28 cellular contexts compared by ENCODE assay signal in genomic region chr5:84181093-84181492, GRCh38.
A peak's percentile ranks its signal among the peaks of the same experiment; 100 is the strongest.
DNase-seq lines count a peak whose midpoint lies in the region; ATAC-seq and TF ChIP-seq lines count a peak whose summit lies in the region.
"Had no signal": no experiment of that assay in that cellular context is flagged by ENCODE, and none has a peak within 500 bp of the region (broad histone marks: within the 10 kb centered on the region; RNA-seq: fewer than 3 reads in every experiment).

No MANE protein-coding gene starts in this region.

- H3K4me3 ChIP-seq in NB4 (ENCODE audit: low read depth, low read length) (no peak overlapping the region), cardiac fibroblast (replicated peaks in 1 of 2; ENCODE audit: low read depth in 2 of 2, low read length in 2 of 2) (no peak overlapping the region)
- H3K4me3 ChIP-seq: spleen, transverse colon had no signal

- peak overlapping the region; percentile 10 for H3K27ac Mint-ChIP-seq in osteocyte (ENCODE audit: unreplicated experiment)
- H3K27ac Mint-ChIP-seq: activated CD4-positive, alpha-beta T cell treated with anti-CD3 and anti-CD28 coated beads, Interleukin-2, amount 10 ng/mL, durations not matched to agents 7 days and 5 days; activated naive CD8-positive, alpha-beta T cell treated with anti-CD3 and anti-CD28 coated beads, Interleukin-2, amount 10 ng/mL, durations not matched to agents 7 days and 5 days; B cell; dendritic cell treated with granulocyte-macrophage colony-stimulating factor and Interleukin-4, amounts not matched to agents 40 ng/mL and 50 ng/mL, for 4 days; memory B cell; naive B cell; T-helper 2 cell treated with Interferon-gamma antibody and Interleukin-4, amounts not matched to agents 5 μg/mL and 100 μg/mL, for 36 hours had no signal

- TF ChIP-seq CTCF in NB4 (IDR thresholded peaks at IDR 0.05; ENCODE audit: low read depth, low read length) (no peak), cardiac fibroblast (IDR thresholded peaks at IDR 0.05; ENCODE audit: low read depth, low read length) (no peak), osteocyte (IDR thresholded peaks at IDR 0.05) (no peak)

- DNase-seq in NB4 (ENCODE audit: low read depth) (peak; percentile 1), cardiac fibroblast (ENCODE audit: low read depth in 2 of 2) (peak; percentile 2 to 10), osteocyte (ENCODE audit: extremely low spot score, unreplicated experiment) (no peak), amniotic stem cell (lab: John Stamatoyannopoulos, UW) (no peak), NCI-H1930 (lab: John Stamatoyannopoulos, UW) (no peak), left colon (no peak)
- DNase-seq: activated CD4-positive, alpha-beta T cell treated with anti-CD3 and anti-CD28 coated beads, Interleukin-2, amount 10 ng/mL, durations not matched to agents 7 days and 5 days; activated CD8-positive, alpha-beta memory T cell treated with anti-CD3 and anti-CD28 coated beads, Interleukin-2, amount 50 U/mL, for 48 hours; activated effector memory CD4-positive, alpha-beta T cell treated with Interleukin-2 at 50 U/mL for 16 hours; activated naive CD8-positive, alpha-beta T cell treated with anti-CD3 and anti-CD28 coated beads, Interleukin-2, amount 10 ng/mL, durations not matched to agents 7 days and 5 days; Caco-2; KG1; naive B cell; NCI-H1092; NCI-H2081 treated with DMSO at 0.1 percent for 48 hours; occipital lobe; retina; SK-N-SH; spleen; stimulated activated CD4-positive, alpha-beta T cell treated with anti-CD3 and anti-CD28 coated beads, Interleukin-4, amount 100 ng/mL, for 1 hour; stimulated activated naive CD4-positive, alpha-beta T cell treated with Interleukin-2 at 50 U/mL for 16 hours; transverse colon had no signal

- ATAC-seq in GM21786 (IDR thresholded peaks at IDR 0.05; ENCODE audit: unreplicated experiment) (peak; percentile 63), left colon (no peak)
- ATAC-seq: HCT116 had no signal

- no peak overlapping the region for H3K4me3 Mint-ChIP-seq in osteocyte (ENCODE audit: unreplicated experiment)
- H3K4me3 Mint-ChIP-seq: activated CD4-positive, alpha-beta T cell treated with anti-CD3 and anti-CD28 coated beads, Interleukin-2, amount 10 ng/mL, durations not matched to agents 7 days and 5 days; activated naive CD8-positive, alpha-beta T cell treated with anti-CD3 and anti-CD28 coated beads, Interleukin-2, amount 10 ng/mL, durations not matched to agents 7 days and 5 days; B cell; dendritic cell treated with granulocyte-macrophage colony-stimulating factor and Interleukin-4, amounts not matched to agents 40 ng/mL and 50 ng/mL, for 4 days; memory B cell; naive B cell; T-helper 2 cell treated with Interferon-gamma antibody and Interleukin-4, amounts not matched to agents 5 μg/mL and 100 μg/mL, for 36 hours had no signal

- peaks cover 20% of the 10 kb centered on the region for H3K36me3 Mint-ChIP-seq in osteocyte (ENCODE audit: unreplicated experiment)
- H3K36me3 Mint-ChIP-seq: activated naive CD8-positive, alpha-beta T cell treated with anti-CD3 and anti-CD28 coated beads, Interleukin-2, amount 10 ng/mL, durations not matched to agents 7 days and 5 days; memory B cell; naive B cell had no signal

- peaks cover 29% of the 10 kb centered on the region for H3K4me1 Mint-ChIP-seq in osteocyte (ENCODE audit: unreplicated experiment)
- H3K4me1 Mint-ChIP-seq: activated CD4-positive, alpha-beta T cell treated with anti-CD3 and anti-CD28 coated beads, Interleukin-2, amount 10 ng/mL, durations not matched to agents 7 days and 5 days; activated naive CD8-positive, alpha-beta T cell treated with anti-CD3 and anti-CD28 coated beads, Interleukin-2, amount 10 ng/mL, durations not matched to agents 7 days and 5 days; B cell; memory B cell; naive B cell had no signal

- no peaks in the 10 kb centered on the region for H3K9me3 Mint-ChIP-seq in osteocyte (ENCODE audit: unreplicated experiment)
- H3K9me3 Mint-ChIP-seq: activated CD4-positive, alpha-beta T cell treated with anti-CD3 and anti-CD28 coated beads, Interleukin-2, amount 10 ng/mL, durations not matched to agents 7 days and 5 days; activated naive CD8-positive, alpha-beta T cell treated with anti-CD3 and anti-CD28 coated beads, Interleukin-2, amount 10 ng/mL, durations not matched to agents 7 days and 5 days; dendritic cell treated with granulocyte-macrophage colony-stimulating factor and Interleukin-4, amounts not matched to agents 40 ng/mL and 50 ng/mL, for 4 days; naive B cell; T-helper 2 cell treated with Interferon-gamma antibody and Interleukin-4, amounts not matched to agents 5 μg/mL and 100 μg/mL, for 36 hours had no signal

- intact Hi-C loops in left colon (cut with DNase I, micrococcal nuclease): no loop called here

- H3K27me3 Mint-ChIP-seq in osteocyte (ENCODE audit: unreplicated experiment): no peaks in the 10 kb centered on the region
- H3K27me3 Mint-ChIP-seq: activated CD4-positive, alpha-beta T cell treated with anti-CD3 and anti-CD28 coated beads, Interleukin-2, amount 10 ng/mL, durations not matched to agents 7 days and 5 days; activated naive CD8-positive, alpha-beta T cell treated with anti-CD3 and anti-CD28 coated beads, Interleukin-2, amount 10 ng/mL, durations not matched to agents 7 days and 5 days; B cell; memory B cell had no signal

- no peak for TF ChIP-seq POLR2A in NB4 (IDR thresholded peaks at IDR 0.05; ENCODE audit: extremely low read depth, insufficient read length)

Comparison
In these comparisons a context has a peak if more than half of its experiments do, and no peak if none do; other contexts are left out.
1. DNase-seq: peak in NB4 (single experiment) and cardiac fibroblast (2 of 2); none in osteocyte (single experiment), amniotic stem cell (single experiment), NCI-H1930 (0 of 2) and left colon (0 of 2).